In the genomic region with DNA sequence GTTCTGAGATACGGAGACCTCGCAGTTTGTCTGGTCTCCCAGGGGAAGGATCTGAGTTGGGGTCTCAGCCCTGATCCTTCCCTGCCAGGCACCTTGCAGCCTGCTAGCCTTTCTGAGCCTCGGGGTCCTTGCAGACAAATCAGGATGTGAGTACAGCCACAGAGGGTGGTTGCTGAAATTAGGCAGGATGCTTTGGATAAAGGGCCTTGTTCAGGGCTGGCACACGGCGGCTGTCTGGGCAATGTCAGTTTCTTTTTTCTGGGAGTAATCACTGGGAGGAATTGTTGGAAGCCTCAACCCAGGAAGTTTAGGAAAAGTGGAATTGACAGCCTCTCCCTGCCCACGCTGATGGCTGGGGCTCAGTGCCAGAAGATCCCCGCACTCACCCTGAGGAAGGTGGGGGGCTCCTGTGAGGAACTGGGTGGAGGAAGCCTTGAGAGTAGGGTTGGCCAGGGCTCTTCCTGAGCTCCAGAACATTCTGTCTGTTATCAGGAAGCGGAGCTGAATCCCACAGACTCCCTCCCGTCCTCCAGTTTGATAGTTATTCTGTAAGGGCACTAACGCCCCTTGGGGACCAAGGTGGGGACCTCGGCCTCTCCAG, we compare ENCODE assay signal across 1 cellular context.
TF ChIP-seq lines count a peak whose summit lies in the region.

No MANE protein-coding gene starts in this region.

TF ChIP-seq in SK-N-SH treated with all-trans-retinoic acid at 6 μM for 48 hours, 23 proteins besides CTCF, POLR2A, EP300 and RAD21 (continued from another document):
- TF ChIP-seq POU6F1 (CRISPR knock-in tag; IDR thresholded peaks at IDR 0.05; ENCODE audit: borderline replicate concordance, low read depth): no peak
- TF ChIP-seq ZNF70 (CRISPR knock-in tag; IDR thresholded peaks at IDR 0.05): no peak
- no peak for TF ChIP-seq OSR1 (CRISPR knock-in tag; IDR thresholded peaks at IDR 0.05)
- TF ChIP-seq, protein P1, sequence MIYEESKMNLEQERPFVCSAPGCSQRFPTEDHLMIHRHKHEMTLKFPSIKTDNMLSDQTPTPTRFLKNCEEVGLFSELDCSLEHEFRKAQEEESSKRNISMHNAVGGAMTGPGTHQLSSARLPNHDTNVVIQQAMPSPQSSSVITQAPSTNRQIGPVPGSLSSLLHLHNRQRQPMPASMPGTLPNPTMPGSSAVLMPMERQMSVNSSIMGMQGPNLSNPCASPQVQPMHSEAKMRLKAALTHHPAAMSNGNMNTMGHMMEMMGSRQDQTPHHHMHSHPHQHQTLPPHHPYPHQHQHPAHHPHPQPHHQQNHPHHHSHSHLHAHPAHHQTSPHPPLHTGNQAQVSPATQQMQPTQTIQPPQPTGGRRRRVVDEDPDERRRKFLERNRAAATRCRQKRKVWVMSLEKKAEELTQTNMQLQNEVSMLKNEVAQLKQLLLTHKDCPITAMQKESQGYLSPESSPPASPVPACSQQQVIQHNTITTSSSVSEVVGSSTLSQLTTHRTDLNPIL (CRISPR knock-in tag; IDR thresholded peaks at IDR 0.05; ENCODE audit: low read depth): no peak
